ENCODE assay signal across 24 cellular contexts in genomic region chr22:23014250-23014649, GRCh38.
"Had no signal": no experiment of that assay in that cellular context is flagged by ENCODE, and none has a peak within 500 bp of the region (broad histone marks: within the 10 kb centered on the region; RNA-seq: fewer than 3 reads in every experiment).

No MANE protein-coding gene starts in this region.

- H3K4me3 Mint-ChIP-seq: endodermal cell; natural killer cell treated with Interleukin-12 subunit alpha and Interleukin-12 subunit beta and Interleukin-15 and Interleukin-18, amount 100 ng/mL, for 72 hours; neural progenitor cell had no signal

- H3K4me3 ChIP-seq: coronary artery, hepatocyte, lung, neural progenitor cell, pancreas, prostate gland, right lobe of liver, spleen had no signal

- H3K36me3 Mint-ChIP-seq: natural killer cell treated with Interleukin-12 subunit alpha and Interleukin-12 subunit beta and Interleukin-15 and Interleukin-18, amount 100 ng/mL, for 72 hours; neural progenitor cell had no signal

- H3K27ac Mint-ChIP-seq: endodermal cell; natural killer cell treated with Interleukin-12 subunit alpha and Interleukin-12 subunit beta and Interleukin-15 and Interleukin-18, amount 100 ng/mL, for 72 hours; neural progenitor cell had no signal

- DNase-seq: effector CD4-positive, alpha-beta T cell; endodermal cell; erythroblast; foreskin melanocyte; head of caudate nucleus; kidney; left colon; left ventricle myocardium superior; mesenchymal stem cell; midbrain; occipital lobe; pancreas; right lobe of liver; spleen; stimulated activated CD4-positive, alpha-beta T cell treated with anti-CD3 and anti-CD28 coated beads, Interleukin-15, amount 100 ng/mL, for 24 hours; stimulated activated CD4-positive, alpha-beta T cell treated with anti-CD3 and anti-CD28 coated beads, Interleukin-2, amount 100 ng/mL, for 24 hours; stimulated activated naive CD4-positive, alpha-beta T cell treated with Interleukin-2 at 50 U/mL for 16 hours; trophoblast cell had no signal

- H3K27ac ChIP-seq: coronary artery, hepatocyte, neural progenitor cell, pancreas, prostate gland, right lobe of liver, spleen had no signal

- H3K9me3 Mint-ChIP-seq: natural killer cell treated with Interleukin-12 subunit alpha and Interleukin-12 subunit beta and Interleukin-15 and Interleukin-18, amount 100 ng/mL, for 72 hours; neural progenitor cell had no signal

- H3K4me1 Mint-ChIP-seq: neural progenitor cell had no signal

- H3K36me3 ChIP-seq: neural progenitor cell, pancreas, prostate gland, right lobe of liver, spleen had no signal

- H3K4me1 ChIP-seq: neural progenitor cell, pancreas, prostate gland, right lobe of liver, spleen had no signal

- H3K27me3 ChIP-seq: hepatocyte, neural progenitor cell, pancreas, right lobe of liver, spleen had no signal

- ATAC-seq: left colon; left ventricle myocardium superior; natural killer cell treated with Interleukin-12 subunit alpha and Interleukin-12 subunit beta and Interleukin-15 and Interleukin-18, amount 100 ng/mL, for 72 hours; pancreas; right lobe of liver had no signal

- H3K9me3 ChIP-seq: pancreas, prostate gland, right lobe of liver, spleen had no signal
